ENCODE assay signal across 40 cellular contexts in genomic region chr2:139605668-139606067, GRCh38.
"Had no signal": no experiment of that assay in that cellular context is flagged by ENCODE, and none has a peak within 500 bp of the region (broad histone marks: within the 10 kb centered on the region; RNA-seq: fewer than 3 reads in every experiment).

No MANE protein-coding gene starts in this region.

- DNase-seq: activated effector memory CD4-positive, alpha-beta T cell treated with anti-CD3 and anti-CD28 coated beads, Interleukin-2, amount 50 U/mL, for 16 hours; activated effector memory CD4-positive, alpha-beta T cell treated with Interleukin-2 at 50 U/mL for 16 hours; activated gamma-delta T cell; activated gamma-delta T cell treated with Interleukin-2 at 50 U/mL for 16 hours; activated naive CD4-positive, alpha-beta T cell; activated naive CD4-positive, alpha-beta T cell treated with anti-CD3 and anti-CD28 coated beads for 36 hours; activated naive CD4-positive, alpha-beta T cell treated with anti-CD3 and anti-CD28 coated beads, Interleukin-2, amount 10 ng/mL, durations not matched to agents 7 days and 5 days; activated naive CD4-positive, alpha-beta T cell treated with anti-CD3 and anti-CD28 coated beads, Interleukin-2, amount 50 U/mL, for 16 hours; activated naive CD4-positive, alpha-beta T cell treated with Interleukin-2 at 50 U/mL for 16 hours; activated naive CD8-positive, alpha-beta T cell treated with anti-CD3 and anti-CD28 coated beads for 36 hours; activated naive CD8-positive, alpha-beta T cell treated with anti-CD3 and anti-CD28 coated beads, Interleukin-2, amount 10 ng/mL, durations not matched to agents 7 days and 5 days; activated naive CD8-positive, alpha-beta T cell treated with anti-CD3 and anti-CD28 coated beads, Interleukin-2, amount 50 U/mL, for 24 hours; activated T-cell treated with anti-CD3 and anti-CD28 coated beads, Interleukin-2, amount 50 U/mL, for 1 hour; activated T-cell treated with anti-CD3 and anti-CD28 coated beads, Interleukin-2, amount 50 U/mL, for 24 hours; activated T-cell treated with anti-CD3 and anti-CD28 coated beads, Interleukin-2, amount 50 U/mL, for 4 hours; activated T-cell treated with anti-CD3 and anti-CD28 coated beads, Interleukin-2, amount 50 U/mL, for 48 hours; activated T-cell treated with anti-CD3 and anti-CD28 coated beads, Interleukin-2, amount 50 U/mL, for 72 hours; adrenal gland; amniotic stem cell; amygdala; anterior cingulate cortex; aorta; body of pancreas; brain microvascular endothelial cell; caudate nucleus; central memory CD4-positive, alpha-beta T cell; cerebellar nuclear complex had no signal

- H3K27ac Mint-ChIP-seq: activated naive CD4-positive, alpha-beta T cell treated with anti-CD3 and anti-CD28 coated beads for 36 hours; activated naive CD4-positive, alpha-beta T cell treated with anti-CD3 and anti-CD28 coated beads, Interleukin-2, amount 10 ng/mL, durations not matched to agents 7 days and 5 days; activated naive CD4-positive, alpha-beta T cell treated with anti-CD3 and anti-CD28 coated beads, Interleukin-2, amount 50 U/mL, for 24 hours; activated naive CD4-positive, alpha-beta T cell treated with anti-CD3 and anti-CD28 coated beads, Interleukin-2, amount 50 U/mL, for 72 hours; activated naive CD8-positive, alpha-beta T cell; activated naive CD8-positive, alpha-beta T cell treated with anti-CD3 and anti-CD28 coated beads for 36 hours; activated naive CD8-positive, alpha-beta T cell treated with anti-CD3 and anti-CD28 coated beads, Interleukin-2, amount 10 ng/mL, durations not matched to agents 7 days and 5 days; activated naive CD8-positive, alpha-beta T cell treated with anti-CD3 and anti-CD28 coated beads, Interleukin-2, amount 50 U/mL, for 24 hours; activated T-cell treated with anti-CD3 and anti-CD28 coated beads, Interleukin-2, amount 50 U/mL, for 24 hours; activated T-cell treated with anti-CD3 and anti-CD28 coated beads, Interleukin-2, amount 50 U/mL, for 72 hours; activated T-helper 1 cell treated with anti-CD3 and anti-CD28 coated beads, Interleukin-12 subunit alpha, Interleukin-12 subunit beta, Interleukin-2, Interleukin-4 antibody, amounts not matched to agents 30 ng/mL and 10 ng/mL and 1 ng/mL, durations not matched to agents 14 hours and 24 hours and 36 hours; activated T-helper 17 cell treated with anti-CD3 and anti-CD28 coated beads, Interleukin-2, amount 50 U/mL, for 72 hours; activated T-helper 2 cell treated with anti-CD3 and anti-CD28 coated beads, Interferon-gamma antibody, Interleukin-2, Interleukin-4, amounts not matched to agents 10 μg/mL and 5 μg/mL and 100 μg/mL, durations not matched to agents 14 hours and 24 hours and 36 hours; brain had no signal

- H3K4me3 ChIP-seq: adrenal gland, ascending aorta, body of pancreas, breast epithelium, cardiac muscle cell had no signal

- FAIRE-seq: astrocyte, bronchial epithelial cell had no signal

- H3K27me3 Mint-ChIP-seq: activated naive CD4-positive, alpha-beta T cell treated with anti-CD3 and anti-CD28 coated beads, Interleukin-2, amount 10 ng/mL, durations not matched to agents 7 days and 5 days; activated naive CD4-positive, alpha-beta T cell treated with anti-CD3 and anti-CD28 coated beads, Interleukin-2, amount 50 U/mL, for 24 hours; activated naive CD8-positive, alpha-beta T cell; activated naive CD8-positive, alpha-beta T cell treated with anti-CD3 and anti-CD28 coated beads for 36 hours; activated naive CD8-positive, alpha-beta T cell treated with anti-CD3 and anti-CD28 coated beads, Interleukin-2, amount 10 ng/mL, durations not matched to agents 7 days and 5 days; activated naive CD8-positive, alpha-beta T cell treated with anti-CD3 and anti-CD28 coated beads, Interleukin-2, amount 50 U/mL, for 24 hours; activated T-cell treated with anti-CD3 and anti-CD28 coated beads, Interleukin-2, amount 50 U/mL, for 24 hours; activated T-helper 17 cell treated with anti-CD3 and anti-CD28 coated beads, Interleukin-2, amount 50 U/mL, for 72 hours; brain; central memory CD8-positive, alpha-beta T cell had no signal

- H3K4me1 Mint-ChIP-seq: activated naive CD4-positive, alpha-beta T cell treated with anti-CD3 and anti-CD28 coated beads, Interleukin-2, amount 10 ng/mL, durations not matched to agents 7 days and 5 days; activated naive CD4-positive, alpha-beta T cell treated with anti-CD3 and anti-CD28 coated beads, Interleukin-2, amount 50 U/mL, for 24 hours; activated naive CD8-positive, alpha-beta T cell treated with anti-CD3 and anti-CD28 coated beads for 36 hours; activated naive CD8-positive, alpha-beta T cell treated with anti-CD3 and anti-CD28 coated beads, Interleukin-2, amount 10 ng/mL, durations not matched to agents 7 days and 5 days; activated naive CD8-positive, alpha-beta T cell treated with anti-CD3 and anti-CD28 coated beads, Interleukin-2, amount 50 U/mL, for 24 hours; activated T-helper 17 cell treated with anti-CD3 and anti-CD28 coated beads, Interleukin-2, amount 50 U/mL, for 72 hours; central memory CD8-positive, alpha-beta T cell had no signal

- H3K27me3 ChIP-seq: adrenal gland, ascending aorta, body of pancreas, brain microvascular endothelial cell, breast epithelium, cardiac muscle cell had no signal

- ATAC-seq: activated naive CD4-positive, alpha-beta T cell treated with anti-CD3 and anti-CD28 coated beads, Interleukin-2, amount 50 U/mL, for 72 hours; activated naive CD8-positive, alpha-beta T cell treated with anti-CD3 and anti-CD28 coated beads, Interleukin-2, amount 50 U/mL, for 24 hours; activated T-cell treated with anti-CD3 and anti-CD28 coated beads, Interleukin-2, amount 50 U/mL, for 4 hours; activated T-cell treated with anti-CD3 and anti-CD28 coated beads, Interleukin-2, amount 50 U/mL, for 72 hours; activated T-helper 17 cell treated with anti-CD3 and anti-CD28 coated beads, Interleukin-2, amount 50 U/mL, for 72 hours; body of pancreas had no signal

- H3K27ac ChIP-seq: adrenal gland, ascending aorta, body of pancreas, brain microvascular endothelial cell, breast epithelium, cardiac muscle cell had no signal

- H3K36me3 Mint-ChIP-seq: activated naive CD4-positive, alpha-beta T cell treated with anti-CD3 and anti-CD28 coated beads, Interleukin-2, amount 10 ng/mL, durations not matched to agents 7 days and 5 days; activated naive CD4-positive, alpha-beta T cell treated with anti-CD3 and anti-CD28 coated beads, Interleukin-2, amount 50 U/mL, for 24 hours; activated naive CD8-positive, alpha-beta T cell; activated naive CD8-positive, alpha-beta T cell treated with anti-CD3 and anti-CD28 coated beads for 36 hours; activated naive CD8-positive, alpha-beta T cell treated with anti-CD3 and anti-CD28 coated beads, Interleukin-2, amount 10 ng/mL, durations not matched to agents 7 days and 5 days; brain had no signal

- H3K36me3 ChIP-seq: adrenal gland, ascending aorta, brain microvascular endothelial cell, breast epithelium, cardiac muscle cell had no signal

- H3K4me3 Mint-ChIP-seq: activated naive CD4-positive, alpha-beta T cell treated with anti-CD3 and anti-CD28 coated beads for 36 hours; activated naive CD4-positive, alpha-beta T cell treated with anti-CD3 and anti-CD28 coated beads, Interleukin-2, amount 10 ng/mL, durations not matched to agents 7 days and 5 days; activated naive CD4-positive, alpha-beta T cell treated with anti-CD3 and anti-CD28 coated beads, Interleukin-2, amount 50 U/mL, for 24 hours; activated naive CD8-positive, alpha-beta T cell; activated naive CD8-positive, alpha-beta T cell treated with anti-CD3 and anti-CD28 coated beads for 36 hours; activated naive CD8-positive, alpha-beta T cell treated with anti-CD3 and anti-CD28 coated beads, Interleukin-2, amount 10 ng/mL, durations not matched to agents 7 days and 5 days; activated naive CD8-positive, alpha-beta T cell treated with anti-CD3 and anti-CD28 coated beads, Interleukin-2, amount 50 U/mL, for 24 hours; activated T-cell treated with anti-CD3 and anti-CD28 coated beads, Interleukin-2, amount 50 U/mL, for 24 hours; activated T-cell treated with anti-CD3 and anti-CD28 coated beads, Interleukin-2, amount 50 U/mL, for 4 hours; activated T-cell treated with anti-CD3 and anti-CD28 coated beads, Interleukin-2, amount 50 U/mL, for 72 hours; activated T-helper 1 cell treated with anti-CD3 and anti-CD28 coated beads, Interleukin-12 subunit alpha, Interleukin-12 subunit beta, Interleukin-2, Interleukin-4 antibody, amounts not matched to agents 30 ng/mL and 10 ng/mL and 1 ng/mL, durations not matched to agents 14 hours and 24 hours and 36 hours; activated T-helper 17 cell treated with anti-CD3 and anti-CD28 coated beads, Interleukin-2, amount 50 U/mL, for 72 hours; brain; central memory CD8-positive, alpha-beta T cell had no signal

- H3K4me1 ChIP-seq: adrenal gland, ascending aorta, body of pancreas, breast epithelium had no signal

- H3K9me3 ChIP-seq: adrenal gland, ascending aorta, body of pancreas, breast epithelium had no signal
